ENCODE assay signal across 15 cellular contexts in the genomic region with DNA sequence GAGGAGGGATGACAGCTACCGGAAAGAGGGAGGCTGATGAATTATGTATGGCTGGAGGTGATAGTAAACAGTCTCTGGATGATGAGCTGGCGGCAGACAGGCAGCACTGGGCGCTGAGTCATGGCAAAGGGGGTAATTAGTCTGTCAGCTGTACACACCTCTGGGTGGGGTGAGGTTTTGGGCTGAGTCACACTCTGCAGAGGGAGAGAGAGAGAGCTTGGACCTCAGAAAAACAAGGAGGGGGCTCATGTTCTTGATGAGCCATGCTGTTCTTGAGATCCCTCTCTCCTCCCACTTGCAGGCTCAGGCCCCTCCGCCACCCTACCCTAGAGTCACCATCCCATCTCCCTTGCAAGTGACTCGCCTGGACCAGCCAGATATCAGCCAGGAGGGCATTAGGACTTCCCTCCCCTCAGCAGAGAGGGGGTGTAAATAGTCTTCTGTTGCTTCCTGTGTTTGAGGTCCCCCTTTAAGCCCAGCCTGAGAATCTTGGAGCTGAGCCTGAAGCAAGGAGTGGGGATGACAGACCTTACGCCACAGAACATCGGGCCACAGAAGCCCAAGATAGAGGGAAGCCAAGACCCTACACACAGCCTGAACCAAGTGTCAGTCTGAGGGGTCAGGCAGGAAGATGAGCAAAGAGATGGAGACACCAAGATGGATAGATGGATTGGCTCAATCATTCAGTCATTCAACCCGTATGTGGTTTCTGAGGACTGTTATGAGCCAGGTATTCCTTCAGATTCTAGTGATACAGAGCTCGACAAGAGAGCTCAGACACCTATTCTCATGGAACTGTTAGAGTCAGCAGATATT.
DNase-seq lines count a peak whose midpoint lies in the region; ATAC-seq and TF ChIP-seq lines count a peak whose summit lies in the region.
"Had no signal": no experiment of that assay in that cellular context is flagged by ENCODE, and none has a peak within 500 bp of the region (broad histone marks: within the 10 kb centered on the region; RNA-seq: fewer than 3 reads in every experiment).

No MANE protein-coding gene starts in this region.

- CTCF ChIA-PET in RWPE1 (lab: Yijun Ruan, JAX), result interaction anchor here (1.2 kb wide), 1 partner anchor 13 kb away, joined by 3 read pairs; no protein-coding TSS in a partner anchor

- no peaks in the 10 kb centered on the region for H3K27me3 ChIP-seq in kidney epithelial cell (ENCODE audit: control insufficient read depth, insufficient read depth, low read length)
- H3K27me3 ChIP-seq: brain microvascular endothelial cell had no signal

- TF ChIP-seq CTCF in RWPE1 (conservative IDR thresholded peaks at IDR 0.05; ENCODE audit: low read depth), result no peak
- TF ChIP-seq CTCF in kidney epithelial cell (IDR thresholded peaks at IDR 0.05; ENCODE audit: insufficient read depth, low read length, poor library complexity, severe bottlenecking), result no peak

- POLR2A ChIA-PET in RWPE1 (lab: Yijun Ruan, JAX; ENCODE audit: low non-redundant PET), result no interaction called here

- no peak overlapping the region for H3K4me3 ChIP-seq in kidney epithelial cell (ENCODE audit: low read depth, low read length)
- H3K4me3 ChIP-seq: esophagus muscularis mucosa, thoracic aorta had no signal

- no peaks in the 10 kb centered on the region for H3K36me3 ChIP-seq in kidney epithelial cell (ENCODE audit: control insufficient read depth, insufficient read depth, low read length)
- H3K36me3 ChIP-seq: brain microvascular endothelial cell, esophagus muscularis mucosa, thoracic aorta had no signal

- H3K27ac ChIP-seq in RWPE1, result no peak overlapping the region
- H3K27ac ChIP-seq: brain microvascular endothelial cell, esophagus muscularis mucosa, KMS-11, thoracic aorta had no signal

- ATAC-seq in GM19035 (IDR thresholded peaks at IDR 0.05; ENCODE audit: unreplicated experiment), result no peak
- ATAC-seq in HG03521 (IDR thresholded peaks at IDR 0.05; ENCODE audit: unreplicated experiment), result no peak
- no peak for ATAC-seq in HG02973 (IDR thresholded peaks at IDR 0.05; ENCODE audit: unreplicated experiment)

- peak; percentile 70 for DNase-seq in DMS153 (lab: John Stamatoyannopoulos, UW)
- peak in 73 of 76 experiments; percentile 29 to 94 (median 77) for DNase-seq in HUDEP-2 (lab: John Stamatoyannopoulos, UW; ENCODE audit: unreplicated experiment in 76 of 76)
- peak; percentile 84 for DNase-seq in RWPE1 (ENCODE audit: low spot score)
- DNase-seq in kidney epithelial cell (ENCODE audit: low read depth), result peak; percentile 67
- DNase-seq in DMS 273 treated with DMSO at 0.1 percent for 48 hours (lab: John Stamatoyannopoulos, UW), result no peak
- DNase-seq: activated T-cell treated with anti-CD3 and anti-CD28 coated beads, Interleukin-2, amount 50 U/mL, for 24 hours; brain microvascular endothelial cell; DMS53; occipital lobe had no signal
